ENCODE assay signal across 15 cellular contexts in the genomic region with DNA sequence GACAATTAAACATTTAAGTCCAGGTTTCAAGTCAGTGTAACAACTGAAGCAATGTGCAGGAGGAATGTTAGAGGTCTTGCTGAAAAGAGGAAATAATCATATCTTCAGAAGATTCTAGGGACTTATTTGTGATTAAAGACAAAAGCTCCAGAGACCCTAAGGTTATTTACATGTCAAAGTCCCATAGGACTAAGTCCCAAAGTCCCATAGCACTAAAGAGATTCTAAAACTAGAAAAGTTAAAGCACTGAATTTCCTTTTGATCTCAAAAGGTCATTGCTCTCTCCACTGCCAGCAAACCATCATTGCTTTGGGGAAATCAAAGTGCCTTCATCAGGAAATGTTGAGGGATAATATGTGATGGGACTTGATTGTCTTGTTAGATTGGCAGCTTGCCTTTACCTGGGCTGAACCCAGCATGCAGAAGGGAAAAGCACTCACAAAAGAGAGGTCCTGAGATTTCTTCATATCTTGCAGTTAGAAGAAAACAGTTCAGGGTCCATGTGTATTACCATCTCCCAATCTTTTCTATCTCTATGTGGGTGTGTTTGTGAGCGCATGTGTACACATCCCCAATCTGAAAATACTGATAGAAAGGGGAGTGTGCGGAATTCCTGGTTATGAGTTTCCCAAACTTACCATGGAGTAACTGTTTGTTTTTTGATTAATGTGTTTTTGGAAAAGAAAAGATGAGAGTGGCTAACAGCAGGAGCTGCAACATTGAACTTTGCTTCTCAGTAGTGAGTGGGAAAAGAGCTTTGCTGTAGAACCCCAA.
"Had no signal": no experiment of that assay in that cellular context is flagged by ENCODE, and none has a peak within 500 bp of the region (broad histone marks: within the 10 kb centered on the region; RNA-seq: fewer than 3 reads in every experiment).

No MANE protein-coding gene starts in this region.

- H3K4me1 ChIP-seq: body of pancreas, right atrium auricular region had no signal

- ATAC-seq: body of pancreas; naive thymus-derived CD4-positive, alpha-beta T cell had no signal

- H3K27ac Mint-ChIP-seq: activated CD4-positive, alpha-beta memory T cell treated with anti-CD3 and anti-CD28 coated beads, Interleukin-2, amount 10 ng/mL, durations not matched to agents 7 days and 5 days; activated naive CD4-positive, alpha-beta T cell treated with anti-CD3 and anti-CD28 coated beads for 36 hours; dendritic cell treated with granulocyte-macrophage colony-stimulating factor and Interleukin-4, amounts not matched to agents 40 ng/mL and 50 ng/mL, for 4 days had no signal

- H3K9me3 Mint-ChIP-seq: activated CD4-positive, alpha-beta memory T cell treated with anti-CD3 and anti-CD28 coated beads, Interleukin-2, amount 10 ng/mL, durations not matched to agents 7 days and 5 days; activated naive CD4-positive, alpha-beta T cell treated with anti-CD3 and anti-CD28 coated beads for 36 hours; dendritic cell treated with granulocyte-macrophage colony-stimulating factor and Interleukin-4, amounts not matched to agents 40 ng/mL and 50 ng/mL, for 4 days; naive thymus-derived CD4-positive, alpha-beta T cell had no signal

- H3K4me1 Mint-ChIP-seq: activated CD4-positive, alpha-beta memory T cell treated with anti-CD3 and anti-CD28 coated beads, Interleukin-2, amount 10 ng/mL, durations not matched to agents 7 days and 5 days; naive thymus-derived CD4-positive, alpha-beta T cell had no signal

- H3K9me3 ChIP-seq: adrenal gland, body of pancreas, right atrium auricular region had no signal

- H3K4me3 ChIP-seq: adrenal gland, body of pancreas, lung, right atrium auricular region, smooth muscle cell had no signal

- H3K4me3 Mint-ChIP-seq: activated CD4-positive, alpha-beta memory T cell treated with anti-CD3 and anti-CD28 coated beads, Interleukin-2, amount 10 ng/mL, durations not matched to agents 7 days and 5 days; activated naive CD4-positive, alpha-beta T cell treated with anti-CD3 and anti-CD28 coated beads for 36 hours; dendritic cell treated with granulocyte-macrophage colony-stimulating factor and Interleukin-4, amounts not matched to agents 40 ng/mL and 50 ng/mL, for 4 days; naive thymus-derived CD4-positive, alpha-beta T cell had no signal

- H3K27ac ChIP-seq: body of pancreas, right atrium auricular region had no signal

- H3K27me3 Mint-ChIP-seq: activated CD4-positive, alpha-beta memory T cell treated with anti-CD3 and anti-CD28 coated beads, Interleukin-2, amount 10 ng/mL, durations not matched to agents 7 days and 5 days; dendritic cell treated with granulocyte-macrophage colony-stimulating factor and Interleukin-4, amounts not matched to agents 40 ng/mL and 50 ng/mL, for 4 days; naive thymus-derived CD4-positive, alpha-beta T cell had no signal

- H3K27me3 ChIP-seq: adrenal gland, body of pancreas, right atrium auricular region had no signal

- H3K4me2 ChIP-seq: smooth muscle cell had no signal

- DNase-seq: activated CD4-positive, alpha-beta memory T cell treated with anti-CD3 and anti-CD28 coated beads, Interleukin-2, amount 10 ng/mL, durations not matched to agents 7 days and 5 days; activated CD4-positive, alpha-beta T cell treated with anti-CD3 and anti-CD28 coated beads for 1 hour; activated CD8-positive, alpha-beta memory T cell treated with anti-CD3 and anti-CD28 coated beads, Interleukin-2, amount 50 U/mL, for 4 hours; activated naive CD4-positive, alpha-beta T cell treated with anti-CD3 and anti-CD28 coated beads for 36 hours; adrenal gland; body of pancreas; erythroblast; naive thymus-derived CD4-positive, alpha-beta T cell; nucleus accumbens; stimulated activated naive CD4-positive, alpha-beta T cell treated with Interleukin-2 at 50 U/mL for 16 hours; trophoblast cell had no signal
